In the genomic region with DNA sequence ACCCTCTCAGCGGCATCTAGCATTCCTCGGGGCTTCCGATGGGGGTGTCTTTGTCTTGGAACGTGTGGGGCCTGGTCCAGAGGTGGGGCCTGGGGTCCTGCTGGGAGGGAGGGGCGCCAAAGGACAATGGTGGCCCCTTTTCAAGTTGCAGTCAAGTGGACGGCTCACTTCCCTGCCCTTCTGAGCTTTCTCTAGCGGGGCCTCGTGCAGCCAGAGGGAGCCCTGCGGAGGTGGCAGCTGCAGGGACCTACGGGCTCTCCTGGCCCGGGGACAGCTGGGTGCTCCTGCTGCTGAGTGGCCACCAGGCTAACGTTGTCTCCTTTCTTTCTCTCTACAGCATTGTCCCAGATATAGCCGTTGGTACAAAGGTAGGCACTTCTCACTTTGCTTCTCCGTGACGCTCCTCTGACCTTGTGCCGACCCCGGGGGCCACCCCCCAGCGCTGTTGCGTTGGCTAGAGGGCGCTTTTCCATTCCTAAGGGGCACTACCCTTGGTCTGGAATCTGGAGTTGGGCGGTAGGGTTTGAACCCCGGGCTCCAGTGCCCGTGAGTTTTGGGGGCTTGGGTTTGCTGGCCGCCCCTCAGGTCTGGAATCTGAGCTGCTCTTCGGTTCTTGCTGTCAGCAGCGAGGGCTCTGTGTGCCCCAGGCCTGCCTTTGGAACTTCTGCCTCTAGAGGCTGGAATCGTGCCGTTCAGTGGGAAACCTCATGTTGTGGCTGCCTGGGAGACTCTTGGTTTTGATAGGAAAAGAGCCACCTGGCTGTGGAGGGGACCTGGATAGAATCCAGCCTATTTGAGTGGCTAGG, we compare ENCODE assay signal across 7 cellular contexts. TPM values are rescaled to one million over a fixed set of nuclear protein-coding genes. Genes with fewer than 3 reads are reported as not detected.
DNase-seq lines count a peak whose midpoint lies in the region; ATAC-seq, FAIRE-seq and TF ChIP-seq lines count a peak whose summit lies in the region.
"Had no signal": no experiment of that assay in that cellular context is flagged by ENCODE, and none has a peak within 500 bp of the region (broad histone marks: within the 10 kb centered on the region; RNA-seq: fewer than 3 reads in every experiment).

No MANE protein-coding gene starts in this region.

- TF ChIP-seq CTCF in fibroblast of pulmonary artery (IDR thresholded peaks at IDR 0.05; ENCODE audit: low read length, missing control alignments): peak; percentile 35
- peak; percentile 16 for TF ChIP-seq CTCF in thoracic aorta (IDR thresholded peaks at IDR 0.05)

- peaks cover 43 to 67% of the 10 kb centered on the region in 2 donors for H3K4me1 ChIP-seq in thoracic aorta (ENCODE audit: control insufficient read depth in 1 of 2, low read depth in 2 of 2)

- peaks cover 8% of the 10 kb centered on the region for H3K36me3 ChIP-seq in thoracic aorta

- ATAC-seq in thoracic aorta (ENCODE audit: insufficient number of reproducible peaks, low FRiP score, low read depth) (no peak), HG03565 (IDR thresholded peaks at IDR 0.05; ENCODE audit: unreplicated experiment) (no peak)

- no peak for FAIRE-seq in RCC 7860 (lab: Jason Lieb, UNC)
- FAIRE-seq: TTC549 had no signal

- H3K4me3 ChIP-seq in fibroblast of pulmonary artery (replicated peaks; ENCODE audit: low read depth, low read length) (peak overlapping the region; percentile 92), thoracic aorta (peak overlapping the region; percentile 95)

- no peaks in the 10 kb centered on the region for H3K27me3 ChIP-seq in thoracic aorta (replicated peaks; ENCODE audit: insufficient read depth)

- DNase-seq in DMS79 (lab: John Stamatoyannopoulos, UW) (peak; percentile 25), RCC 7860 (ENCODE audit: low spot score) (peak; percentile 30), fibroblast of pulmonary artery (ENCODE audit: low read depth) (peak; percentile 64), thoracic aorta (ENCODE audit: low spot score) (no peak), superior temporal gyrus (ENCODE audit: extremely low spot score) (no peak)

- H3K9me3 ChIP-seq in thoracic aorta: no peaks in the 10 kb centered on the region

- H3K27ac ChIP-seq in thoracic aorta: no peak overlapping the region

RNA-seq across cellular contexts. Expression of a gene that starts 2.0 kb away (rescaled TPM):
- total RNA-seq in thoracic aorta: 100 to 1,000 TPM; 149 to 163 TPM

RNA-seq across cellular contexts. Expression of a gene that starts 22.5 kb away (rescaled TPM):
- total RNA-seq in thoracic aorta: not detected

RNA-seq across cellular contexts. Expression of a gene that starts 28.4 kb away (rescaled TPM):
- 1 to 10 TPM in 1 of 2 donors, not detected in 1; 1.1 TPM for total RNA-seq in thoracic aorta

RNA-seq across cellular contexts. Expression of a gene that starts 41.5 kb away (rescaled TPM):
- not detected for total RNA-seq in thoracic aorta

RNA-seq across cellular contexts. Expression of a gene that starts 48.4 kb away (rescaled TPM):
- total RNA-seq in thoracic aorta: 1 to 10 TPM in 1 of 2 donors, not detected in 1; 2.2 TPM

Comparison
In these comparisons a context has a peak if more than half of its experiments do, and no peak if none do; other contexts are left out.
1. DNase-seq: peak in DMS79 (single experiment), RCC 7860 (single experiment) and fibroblast of pulmonary artery (single experiment); none in thoracic aorta (single experiment) and superior temporal gyrus (single experiment).